Comparison of ENCODE assay signal across 8 cellular contexts in genomic region chr13:98570929-98571372, GRCh38. TPM values are rescaled to one million over a fixed set of nuclear protein-coding genes. Genes with fewer than 3 reads are reported as not detected.
DNase-seq lines count a peak whose midpoint lies in the region; ATAC-seq, FAIRE-seq and TF ChIP-seq lines count a peak whose summit lies in the region.

No MANE protein-coding gene starts in this region.

- peak; percentile 44; the same call in 1 of the 2 replicates for TF ChIP-seq POLR2A in Raji (IDR thresholded peaks at IDR 0.05; ENCODE audit: insufficient read depth, low read depth, low read length)

- no peaks in the 10 kb centered on the region for H3K36me3 ChIP-seq in naive thymus-derived CD4-positive, alpha-beta T cell (ENCODE audit: control insufficient read depth in 2 of 3, insufficient read depth in 3 of 3, low read length in 3 of 3)

- H3K4me3 ChIP-seq in naive thymus-derived CD4-positive, alpha-beta T cell (ENCODE audit: low read length): peak overlapping the region; percentile 63

- H3K9me3 ChIP-seq in CD4-positive, alpha-beta T cell (ENCODE audit: control insufficient read depth, low read length): no peaks in the 10 kb centered on the region
- no peaks in the 10 kb centered on the region for H3K9me3 ChIP-seq in naive thymus-derived CD4-positive, alpha-beta T cell (ENCODE audit: control insufficient read depth in 2 of 3, low read length in 3 of 3)

- H3K27ac Mint-ChIP-seq in CD4-positive, alpha-beta T cell: peak overlapping the region; percentile 93
- peak overlapping the region; percentile 84 to 98 (median 96) for H3K27ac Mint-ChIP-seq in naive thymus-derived CD4-positive, alpha-beta T cell

- no peak for TF ChIP-seq CTCF in CD4-positive, alpha-beta T cell (IDR thresholded peaks at IDR 0.05)

- DNase-seq in CD4-positive, alpha-beta T cell: peak in 3 of 10 experiments; percentile 21 to 29 (median 25)
- peak; percentile 73 for DNase-seq in GM19239 (ENCODE audit: insufficient read length, low spot score)
- DNase-seq in dermis microvascular lymphatic vessel endothelial cell (ENCODE audit: low read depth in 2 of 2): peak; percentile 59 to 76
- peak in 6 of 9 donors; percentile 51 to 72 (median 60) for DNase-seq in naive thymus-derived CD4-positive, alpha-beta T cell
- no peak for DNase-seq in cerebellum (ENCODE audit: low spot score)
- no peak for DNase-seq in activated gamma-delta T cell treated with Interleukin-2 at 50 U/mL for 16 hours

- peak overlapping the region; percentile 71 for H3K27ac ChIP-seq in CD4-positive, alpha-beta T cell (ENCODE audit: low read depth, low read length)
- peak overlapping the region; percentile 85 for H3K27ac ChIP-seq in naive thymus-derived CD4-positive, alpha-beta T cell (ENCODE audit: low read depth, low read length)

- peak; percentile 90 for FAIRE-seq in GM19239 (lab: Jason Lieb, UNC)

- peaks cover 9% of the 10 kb centered on the region for H3K36me3 Mint-ChIP-seq in CD4-positive, alpha-beta T cell (ENCODE audit: low read depth)
- peaks cover 0 to 36% (median 0%) of the 10 kb centered on the region in 5 donors for H3K36me3 Mint-ChIP-seq in naive thymus-derived CD4-positive, alpha-beta T cell

- peak; percentile 59 for ATAC-seq in CD4-positive, alpha-beta T cell (ENCODE audit: poor library complexity)
- ATAC-seq in HG03135 (IDR thresholded peaks at IDR 0.05; ENCODE audit: unreplicated experiment): peak; percentile 83
- ATAC-seq in naive thymus-derived CD4-positive, alpha-beta T cell: peak; percentile 70

- peak overlapping the region; percentile 92 for H3K4me3 Mint-ChIP-seq in CD4-positive, alpha-beta T cell
- peak overlapping the region; percentile 84 to 99 (median 90) for H3K4me3 Mint-ChIP-seq in naive thymus-derived CD4-positive, alpha-beta T cell

- no peaks in the 10 kb centered on the region for H3K27me3 Mint-ChIP-seq in CD4-positive, alpha-beta T cell
- no peaks in the 10 kb centered on the region for H3K27me3 Mint-ChIP-seq in naive thymus-derived CD4-positive, alpha-beta T cell

- peaks cover 76 to 83% of the 10 kb centered on the region in 2 donors for H3K4me1 ChIP-seq in naive thymus-derived CD4-positive, alpha-beta T cell (ENCODE audit: control insufficient read depth in 2 of 2, insufficient read depth in 2 of 2, low read length in 2 of 2)

- POLR2A ChIA-PET in CD4-positive, alpha-beta T cell (lab: Charles Lee): interaction anchor here (0.6 to 3.3 kb wide), 12 partner anchors 8 to 1137 kb away, joined by 3 to 16 read pairs (median 6); partner anchors contain the start of gene RAP2A
- POLR2A ChIA-PET in naive thymus-derived CD4-positive, alpha-beta T cell (lab: Charles Lee): interaction anchor here (1.0 to 3.0 kb wide), 7 partner anchors 8 to 95 kb away, joined by 3 to 13 read pairs (median 5); no protein-coding TSS in a partner anchor

- intact Hi-C loops in CD4-positive, alpha-beta T cell (cut with DNase I, micrococcal nuclease): loop anchor here (1.0 to 5.0 kb wide), 3 partner anchors 10 to 59 kb away; no protein-coding TSS in a partner anchor
- intact Hi-C loops in naive thymus-derived CD4-positive, alpha-beta T cell (cut with micrococcal nuclease): loop anchor here (1.0 to 10.0 kb wide), 10 partner anchors 8 to 1346 kb away; partner anchors contain the start of genes CLYBL (in 1 of the 2) and MBNL2 (in 1 of the 2)

- CTCF ChIA-PET in CD4-positive, alpha-beta T cell (lab: Charles Lee): interaction anchor here (1.0 to 1.5 kb wide), 4 partner anchors 25 to 125 kb away, joined by 3 to 5 read pairs (median 4); no protein-coding TSS in a partner anchor
- CTCF ChIA-PET in naive thymus-derived CD4-positive, alpha-beta T cell (lab: Charles Lee): interaction anchor here (1.2 to 1.9 kb wide), 2 partner anchors 82 to 126 kb away, joined by 4 to 5 read pairs; no protein-coding TSS in a partner anchor

- no peaks in the 10 kb centered on the region for H3K9me3 Mint-ChIP-seq in CD4-positive, alpha-beta T cell
- no peaks in the 10 kb centered on the region for H3K9me3 Mint-ChIP-seq in naive thymus-derived CD4-positive, alpha-beta T cell

- H3K27me3 ChIP-seq in CD4-positive, alpha-beta T cell (ENCODE audit: control insufficient read depth, insufficient read depth, low read length): no peaks in the 10 kb centered on the region
- no peaks in the 10 kb centered on the region for H3K27me3 ChIP-seq in naive thymus-derived CD4-positive, alpha-beta T cell (ENCODE audit: control insufficient read depth in 2 of 2, insufficient read depth in 2 of 2, low read length in 2 of 2)

- peaks cover 99% of the 10 kb centered on the region for H3K4me1 Mint-ChIP-seq in CD4-positive, alpha-beta T cell (ENCODE audit: low read depth)
- peaks cover 82 to 97% (median 96%) of the 10 kb centered on the region in 7 donors for H3K4me1 Mint-ChIP-seq in naive thymus-derived CD4-positive, alpha-beta T cell

RNA-seq across cellular contexts. Expression of gene STK24, which starts 6.0 kb away (rescaled TPM):
- 10 to 100 TPM; 82.3 to 85.2 TPM for total RNA-seq in CD4-positive, alpha-beta T cell
- total RNA-seq in dermis microvascular lymphatic vessel endothelial cell: 34.0 and 42.2 TPM in 2 replicates
- 100 to 1,000 TPM in 3 of 5 experiments, 10 to 100 TPM in 2; 90.1 to 148 (median 121) TPM for total RNA-seq in naive thymus-derived CD4-positive, alpha-beta T cell
- polyA plus RNA-seq in naive thymus-derived CD4-positive, alpha-beta T cell: 10 to 100 TPM; 29.8 to 44.4 TPM
- 32.2 TPM for total RNA-seq in cerebellum

Comparison
In these comparisons a context has a peak if more than half of its experiments do, and no peak if none do; other contexts are left out.
1. DNase-seq: peak in GM19239 (single experiment), dermis microvascular lymphatic vessel endothelial cell (2 of 2) and naive thymus-derived CD4-positive, alpha-beta T cell (6 of 9); none in cerebellum (single experiment) and activated gamma-delta T cell treated with Interleukin-2 at 50 U/mL for 16 hours (single experiment).
2. Peak in every context shown above with its lines, with median percentiles within 50 percentile points of each other: ATAC-seq.